In the genomic region with DNA sequence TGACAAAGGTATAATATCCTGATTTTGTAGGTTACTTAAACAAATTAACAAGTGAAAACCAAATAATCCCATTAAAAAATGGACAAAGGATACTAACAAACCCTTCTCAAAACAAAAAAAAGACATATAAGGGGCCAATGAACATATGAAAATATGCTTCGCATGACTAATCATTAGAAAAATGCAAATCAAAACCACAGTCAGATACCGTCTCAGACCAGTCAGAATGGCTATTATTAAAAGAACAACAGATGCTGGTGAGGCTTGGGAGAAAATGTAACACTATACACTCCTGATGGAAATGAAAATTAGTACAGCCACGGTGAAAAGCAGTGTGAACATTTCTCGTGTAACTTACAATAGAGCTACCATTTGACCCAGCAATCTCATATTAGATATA, we compare ENCODE assay signal across 18 cellular contexts.
DNase-seq lines count a peak whose midpoint lies in the region; ATAC-seq, FAIRE-seq and TF ChIP-seq lines count a peak whose summit lies in the region.
"Had no signal": no experiment of that assay in that cellular context is flagged by ENCODE, and none has a peak within 500 bp of the region (broad histone marks: within the 10 kb centered on the region; RNA-seq: fewer than 3 reads in every experiment).

No MANE protein-coding gene starts in this region.

- H3K4me3 ChIP-seq in astrocyte (ENCODE audit: insufficient read depth, low read depth, low read length) (no peak overlapping the region), fibroblast of pulmonary artery (replicated peaks; ENCODE audit: low read depth, low read length) (no peak overlapping the region), smooth muscle cell (no peak overlapping the region)

- H3K4me1 ChIP-seq in astrocyte (ENCODE audit: insufficient read depth, low read length) (peaks cover 6% of the 10 kb centered on the region), smooth muscle cell (ENCODE audit: low read depth) (no peaks in the 10 kb centered on the region)
- H3K4me1 ChIP-seq: Caco-2 had no signal

- H3K27ac ChIP-seq in astrocyte (ENCODE audit: low read depth, low read length) (peak overlapping the region; percentile 33), smooth muscle cell (ENCODE audit: low read depth) (no peak overlapping the region)
- H3K27ac ChIP-seq: WERI-Rb-1 had no signal

- WGBS in smooth muscle cell (ENCODE audit: low lambda C conversion rate) = 61% methylated on average over 4 of the region's 4 CpGs

- ATAC-seq in effector memory CD8-positive, alpha-beta T cell (replicated peaks) = no peak
- ATAC-seq: activated CD8-positive, alpha-beta T cell treated with anti-CD3 and anti-CD28 coated beads for 36 hours; activated T-cell treated with anti-CD3 and anti-CD28 coated beads, Interleukin-2, amount 50 U/mL, for 72 hours; T-helper 17 cell had no signal

- no peaks in the 10 kb centered on the region for H3K27me3 ChIP-seq in astrocyte (ENCODE audit: insufficient read depth, low read length)
- H3K27me3 ChIP-seq in smooth muscle cell (ENCODE audit: low read depth) = no peaks in the 10 kb centered on the region

- no peaks in the 10 kb centered on the region for H3K36me3 Mint-ChIP-seq in astrocyte (ENCODE audit: low read depth, unreplicated experiment)
- H3K36me3 Mint-ChIP-seq in effector memory CD8-positive, alpha-beta T cell (ENCODE audit: insufficient read depth) = no peaks in the 10 kb centered on the region
- H3K36me3 Mint-ChIP-seq in activated CD4-positive, alpha-beta memory T cell treated with anti-CD3 and anti-CD28 coated beads for 36 hours = no peaks in the 10 kb centered on the region
- H3K36me3 Mint-ChIP-seq: activated naive CD8-positive, alpha-beta T cell had no signal

- H4K20me1 ChIP-seq in astrocyte (ENCODE audit: insufficient read depth, low read length) = no peaks in the 10 kb centered on the region
- H4K20me1 ChIP-seq in smooth muscle cell (ENCODE audit: low read depth) = no peaks in the 10 kb centered on the region

- peaks cover 14% of the 10 kb centered on the region for H3K9me3 Mint-ChIP-seq in astrocyte (ENCODE audit: unreplicated experiment)
- peaks cover 19 to 45% of the 10 kb centered on the region in 2 donors for H3K9me3 Mint-ChIP-seq in effector memory CD8-positive, alpha-beta T cell
- peaks cover 51% of the 10 kb centered on the region for H3K9me3 Mint-ChIP-seq in activated CD4-positive, alpha-beta memory T cell treated with anti-CD3 and anti-CD28 coated beads for 36 hours

- H3K4me3 Mint-ChIP-seq in astrocyte (ENCODE audit: unreplicated experiment) = no peak overlapping the region
- no peak overlapping the region for H3K4me3 Mint-ChIP-seq in effector memory CD8-positive, alpha-beta T cell
- no peak overlapping the region for H3K4me3 Mint-ChIP-seq in activated CD4-positive, alpha-beta memory T cell treated with anti-CD3 and anti-CD28 coated beads for 36 hours
- H3K4me3 Mint-ChIP-seq: activated CD8-positive, alpha-beta T cell treated with anti-CD3 and anti-CD28 coated beads for 36 hours; activated naive CD8-positive, alpha-beta T cell; activated T-cell treated with anti-CD3 and anti-CD28 coated beads, Interleukin-2, amount 50 U/mL, for 72 hours; HFFc6; mesothelial cell of epicardium; T-helper 17 cell had no signal

- TF ChIP-seq CTCF in astrocyte (IDR thresholded peaks at IDR 0.05; ENCODE audit: insufficient read depth, low read depth, low read length) = no peak
- TF ChIP-seq CTCF in fibroblast of pulmonary artery (IDR thresholded peaks at IDR 0.05; ENCODE audit: low read length, missing control alignments) = no peak
- TF ChIP-seq CTCF in smooth muscle cell (IDR thresholded peaks at IDR 0.05; ENCODE audit: borderline replicate concordance, insufficient read depth, poor library complexity, severe bottlenecking) = no peak

- H3K4me1 Mint-ChIP-seq in astrocyte (ENCODE audit: low read depth, unreplicated experiment) = peaks cover 14% of the 10 kb centered on the region
- no peaks in the 10 kb centered on the region for H3K4me1 Mint-ChIP-seq in effector memory CD8-positive, alpha-beta T cell (ENCODE audit: low read depth in 2 of 2)
- no peaks in the 10 kb centered on the region for H3K4me1 Mint-ChIP-seq in activated CD4-positive, alpha-beta memory T cell treated with anti-CD3 and anti-CD28 coated beads for 36 hours (ENCODE audit: low read depth)
- H3K4me1 Mint-ChIP-seq: mesothelial cell of epicardium, T-helper 17 cell had no signal

- no peaks in the 10 kb centered on the region for H3K27me3 Mint-ChIP-seq in astrocyte (ENCODE audit: low read depth, unreplicated experiment)
- H3K27me3 Mint-ChIP-seq in effector memory CD8-positive, alpha-beta T cell = no peaks in the 10 kb centered on the region
- no peaks in the 10 kb centered on the region for H3K27me3 Mint-ChIP-seq in activated CD4-positive, alpha-beta memory T cell treated with anti-CD3 and anti-CD28 coated beads for 36 hours
- H3K27me3 Mint-ChIP-seq: activated CD8-positive, alpha-beta T cell treated with anti-CD3 and anti-CD28 coated beads for 36 hours; activated naive CD8-positive, alpha-beta T cell; T-helper 17 cell had no signal

- FAIRE-seq in astrocyte (lab: Jason Lieb, UNC) (no peak), urothelium cell line (lab: Jason Lieb, UNC) (no peak)

- intact Hi-C loops in activated CD4-positive, alpha-beta memory T cell treated with anti-CD3 and anti-CD28 coated beads for 36 hours (cut with micrococcal nuclease) = no loop called here

- H3K9me3 ChIP-seq in astrocyte (ENCODE audit: insufficient read depth, low read depth, low read length) (no peaks in the 10 kb centered on the region), smooth muscle cell (replicated peaks; ENCODE audit: low read depth) (no peaks in the 10 kb centered on the region)
- H3K9me3 ChIP-seq: Caco-2 had no signal

- no peaks in the 10 kb centered on the region for H3F3A ChIP-seq in smooth muscle cell (ENCODE audit: low read depth)

- H3K36me3 ChIP-seq in astrocyte (ENCODE audit: insufficient read depth, low read length) (no peaks in the 10 kb centered on the region), smooth muscle cell (ENCODE audit: low read depth) (no peaks in the 10 kb centered on the region)
- H3K36me3 ChIP-seq: WERI-Rb-1 had no signal

- H3K27ac Mint-ChIP-seq in astrocyte (ENCODE audit: unreplicated experiment) = no peak overlapping the region
- no peak overlapping the region for H3K27ac Mint-ChIP-seq in effector memory CD8-positive, alpha-beta T cell
- no peak overlapping the region for H3K27ac Mint-ChIP-seq in activated CD4-positive, alpha-beta memory T cell treated with anti-CD3 and anti-CD28 coated beads for 36 hours
- H3K27ac Mint-ChIP-seq: activated CD8-positive, alpha-beta T cell treated with anti-CD3 and anti-CD28 coated beads for 36 hours; activated naive CD8-positive, alpha-beta T cell; activated T-cell treated with anti-CD3 and anti-CD28 coated beads, Interleukin-2, amount 50 U/mL, for 72 hours; HFFc6; mesothelial cell of epicardium; T-helper 17 cell had no signal

- POLR2A ChIA-PET in activated CD4-positive, alpha-beta memory T cell treated with anti-CD3 and anti-CD28 coated beads for 36 hours (lab: Charles Lee) = no interaction called here

- H2AFZ ChIP-seq in astrocyte (ENCODE audit: low read depth, low read length) = no peak overlapping the region
- H2AFZ ChIP-seq in smooth muscle cell (ENCODE audit: low read depth) = no peak overlapping the region

- H3K4me2 ChIP-seq in astrocyte (ENCODE audit: low read length) = peak overlapping the region; percentile 56
- peak overlapping the region; percentile 18 for H3K4me2 ChIP-seq in smooth muscle cell

- no peak overlapping the region for H3K9ac ChIP-seq in astrocyte (ENCODE audit: low read length)
- H3K9ac ChIP-seq in smooth muscle cell (ENCODE audit: low read depth) = no peak overlapping the region

- H3K79me2 ChIP-seq in astrocyte (ENCODE audit: insufficient read depth, low read length) (no peaks in the 10 kb centered on the region), smooth muscle cell (ENCODE audit: low read depth) (no peaks in the 10 kb centered on the region)

- DNase-seq in LHCN-M2 (ENCODE audit: low read depth) (peak; percentile 87), astrocyte (ENCODE audit: low read depth) (peak; percentile 80), fibroblast of pulmonary artery (ENCODE audit: low read depth) (peak; percentile 62), smooth muscle cell (lab: John Stamatoyannopoulos, UW; ENCODE audit: unreplicated experiment) (no peak), urothelium cell line (ENCODE audit: low spot score) (no peak)
- DNase-seq in effector memory CD8-positive, alpha-beta T cell = no peak
- DNase-seq in activated CD4-positive, alpha-beta memory T cell treated with anti-CD3 and anti-CD28 coated beads for 36 hours = no peak
- DNase-seq: activated CD8-positive, alpha-beta T cell treated with anti-CD3 and anti-CD28 coated beads for 36 hours; activated T-cell treated with anti-CD3 and anti-CD28 coated beads, Interleukin-2, amount 50 U/mL, for 72 hours; Caco-2; caudate nucleus; effector CD4-positive, alpha-beta T cell; HFFc6; NCI-H2029; T-helper 17 cell; WERI-Rb-1 had no signal

- CTCF ChIA-PET in activated CD4-positive, alpha-beta memory T cell treated with anti-CD3 and anti-CD28 coated beads for 36 hours (lab: Charles Lee) = no interaction called here

Comparison
In these comparisons a context has a peak if more than half of its experiments do, and no peak if none do; other contexts are left out.
1. DNase-seq: peak in LHCN-M2 (single experiment), astrocyte (single experiment) and fibroblast of pulmonary artery (single experiment); none in smooth muscle cell (single experiment), urothelium cell line (single experiment), effector memory CD8-positive, alpha-beta T cell (0 of 3) and activated CD4-positive, alpha-beta memory T cell treated with anti-CD3 and anti-CD28 coated beads for 36 hours (single experiment).